Comparison of ENCODE assay signal across 8 cellular contexts in the genomic region with DNA sequence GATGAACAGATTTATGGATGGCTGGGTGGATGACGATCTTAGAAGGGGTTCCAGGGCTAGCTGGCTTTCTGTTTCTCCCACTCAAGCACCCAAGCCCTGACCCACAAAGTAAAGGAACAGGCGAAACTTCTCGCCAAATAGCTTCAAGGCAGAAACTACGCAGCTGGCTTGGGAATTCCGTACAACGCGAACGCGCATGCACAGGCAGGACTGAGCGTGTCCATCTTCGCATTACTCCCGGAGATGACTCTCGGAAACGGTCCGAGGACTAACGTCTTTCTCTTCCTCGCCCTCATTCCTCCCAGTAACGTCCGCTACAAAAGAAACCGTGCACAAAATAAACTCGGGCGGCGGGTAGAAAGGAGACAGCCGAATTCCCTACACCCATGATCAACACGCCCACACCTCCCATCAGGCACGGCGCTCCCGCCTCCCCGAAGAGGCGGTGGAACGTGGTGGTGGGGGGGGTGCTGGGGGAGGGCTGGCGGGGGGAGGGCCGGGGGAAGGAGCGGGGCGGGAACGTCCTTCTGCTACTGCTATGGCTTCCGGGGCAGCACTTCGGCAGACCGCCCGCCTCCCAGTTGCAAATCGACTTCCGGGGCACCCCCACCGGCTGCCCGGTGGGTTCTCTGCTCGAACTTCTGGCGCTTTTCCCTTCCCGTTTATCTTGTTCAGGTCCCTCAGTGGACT. TPM values are rescaled to one million over a fixed set of nuclear protein-coding genes. Genes with fewer than 3 reads are reported as not detected.
DNase-seq lines count a peak whose midpoint lies in the region; ATAC-seq and FAIRE-seq lines count a peak whose summit lies in the region.
"Not testable (repeated sequence)": the region's sequence is repeated elsewhere in the genome, so short reads cannot be mapped to it uniquely, and the experiment has no call there.

No MANE protein-coding gene starts in this region.

- peak; percentile 82 for FAIRE-seq in islet of Langerhans (lab: Jason Lieb, UNC)

- not testable (repeated sequence) for DNase-seq in stimulated activated naive CD8-positive, alpha-beta T cell treated with anti-CD3 and anti-CD28 coated beads, Interleukin-15, Interleukin-2, amounts not matched to agents 100 U/mL and 50 U/mL, for 24 hours

- not testable (repeated sequence) for H3K36me3 Mint-ChIP-seq in activated T-helper 17 cell treated with anti-CD3 and anti-CD28 coated beads, Interleukin-2, amount 50 U/mL, for 72 hours (ENCODE audit: low read depth)

- not testable (repeated sequence) for H3K4me1 Mint-ChIP-seq in activated T-helper 17 cell treated with anti-CD3 and anti-CD28 coated beads, Interleukin-2, amount 50 U/mL, for 72 hours

- H3K4me3 Mint-ChIP-seq in activated T-helper 17 cell treated with anti-CD3 and anti-CD28 coated beads, Interleukin-2, amount 50 U/mL, for 72 hours = not testable (repeated sequence)

- not testable (repeated sequence) for H3K27me3 Mint-ChIP-seq in activated T-helper 17 cell treated with anti-CD3 and anti-CD28 coated beads, Interleukin-2, amount 50 U/mL, for 72 hours

- not testable (repeated sequence) for H3K9me3 Mint-ChIP-seq in activated T-helper 17 cell treated with anti-CD3 and anti-CD28 coated beads, Interleukin-2, amount 50 U/mL, for 72 hours

- H3K27ac Mint-ChIP-seq in activated T-helper 17 cell treated with anti-CD3 and anti-CD28 coated beads, Interleukin-2, amount 50 U/mL, for 72 hours = not testable (repeated sequence)

- ATAC-seq in GM18502 (IDR thresholded peaks at IDR 0.05; ENCODE audit: poor library complexity, unreplicated experiment) (peak; percentile 51), GM19372 (IDR thresholded peaks at IDR 0.05; ENCODE audit: low read depth, unreplicated experiment) (peak; percentile 41), GM21786 (IDR thresholded peaks at IDR 0.05; ENCODE audit: unreplicated experiment) (peak; percentile 39), HG03025 (IDR thresholded peaks at IDR 0.05; ENCODE audit: low FRiP score, unreplicated experiment) (peak; percentile 49), HG03469 (IDR thresholded peaks at IDR 0.05; ENCODE audit: unreplicated experiment) (peak; percentile 23)
- ATAC-seq in activated T-helper 17 cell treated with anti-CD3 and anti-CD28 coated beads, Interleukin-2, amount 50 U/mL, for 72 hours (replicated peaks) = peak; percentile 67
- peak; percentile 67 for ATAC-seq in stimulated activated naive CD8-positive, alpha-beta T cell treated with anti-CD3 and anti-CD28 coated beads, Interleukin-15, Interleukin-2, amounts not matched to agents 100 U/mL and 50 U/mL, for 24 hours

RNA-seq across cellular contexts. Expression of a gene that starts 27.8 kb away (rescaled TPM):
- total RNA-seq in activated T-helper 17 cell treated with anti-CD3 and anti-CD28 coated beads, Interleukin-2, amount 50 U/mL, for 72 hours = 10 to 100 TPM; 32.3 to 41.0 TPM
